ENCODE assay signal across 26 cellular contexts in genomic region chr6:44411141-44411540, GRCh38. TPM values are rescaled to one million over a fixed set of nuclear protein-coding genes. Genes with fewer than 3 reads are reported as not detected.
DNase-seq lines count a peak whose midpoint lies in the region; ATAC-seq and TF ChIP-seq lines count a peak whose summit lies in the region.
"Had no signal": no experiment of that assay in that cellular context is flagged by ENCODE, and none has a peak within 500 bp of the region (broad histone marks: within the 10 kb centered on the region; RNA-seq: fewer than 3 reads in every experiment).

No MANE protein-coding gene starts in this region.

- H2BK5ac ChIP-seq in trophoblast cell (ENCODE audit: low read depth, low read length, poor library complexity): peak overlapping the region; percentile 82

- no peak for DNase-seq in CD8-positive, alpha-beta memory T cell
- DNase-seq in T-helper 17 cell (no peak), fibroblast of mammary gland (ENCODE audit: low read depth) (peak; percentile 24), trophoblast cell (no peak), pons (ENCODE audit: low spot score) (no peak)
- no peak for DNase-seq in activated CD8-positive, alpha-beta memory T cell treated with anti-CD3 and anti-CD28 coated beads for 24 hours
- DNase-seq: activated CD4-positive, CD25-positive, alpha-beta regulatory T cell treated with anti-CD3 and anti-CD28 coated beads, Interleukin-2, amount 50 U/mL, for 72 hours; activated naive CD8-positive, alpha-beta T cell treated with anti-CD3 and anti-CD28 coated beads, Interleukin-2, amount 50 U/mL, for 24 hours; COR-L47; DMS79 treated with DMSO at 0.1 percent for 48 hours; Kasumi-1; left lung; mucosa of descending colon; NCI-H1048; NCI-H187 treated with DMSO at 0.1 percent for 48 hours; NCI-H226; NCI-H82; PC-3; SHP77; stimulated activated CD4-positive, alpha-beta T cell treated with anti-CD3 and anti-CD28 coated beads, Interleukin-2, amount 100 ng/mL, for 48 hours; tibial artery had no signal

- no peak overlapping the region for H2AFZ ChIP-seq in trophoblast cell (ENCODE audit: insufficient read depth, low read length, poor library complexity)

- H4K8ac ChIP-seq in trophoblast cell (ENCODE audit: low read depth, low read length): no peak overlapping the region

- H3K4me3 Mint-ChIP-seq in CD8-positive, alpha-beta memory T cell: peak overlapping the region in 1 of 7 donors; percentile 25
- H3K4me3 Mint-ChIP-seq in T-helper 17 cell: no peak overlapping the region
- H3K4me3 Mint-ChIP-seq: activated naive CD8-positive, alpha-beta T cell treated with anti-CD3 and anti-CD28 coated beads, Interleukin-2, amount 50 U/mL, for 24 hours; dendritic cell treated with granulocyte-macrophage colony-stimulating factor and Interleukin-4, amounts not matched to agents 40 ng/mL and 50 ng/mL, for 4 days; stimulated activated naive CD8-positive, alpha-beta T cell treated with anti-CD3 and anti-CD28 coated beads, Interleukin-15, Interleukin-2, amounts not matched to agents 100 ng/mL and 50 ng/mL, for 24 hours had no signal

- H3K4me1 ChIP-seq in CD8-positive, alpha-beta memory T cell (ENCODE audit: insufficient read depth, low read length): no peaks in the 10 kb centered on the region
- H3K4me1 ChIP-seq in trophoblast cell (ENCODE audit: control insufficient read depth in 1 of 2, insufficient read depth in 2 of 2, low read length in 2 of 2): peaks cover 4 to 8% of the 10 kb centered on the region in 2 experiments
- H3K4me1 ChIP-seq: left lung had no signal

- H3K27ac Mint-ChIP-seq in CD8-positive, alpha-beta memory T cell: peak overlapping the region in 7 of 8 donors; percentile 2 to 75 (median 20)
- H3K27ac Mint-ChIP-seq in T-helper 17 cell: peak overlapping the region; percentile 67
- H3K27ac Mint-ChIP-seq: activated naive CD8-positive, alpha-beta T cell treated with anti-CD3 and anti-CD28 coated beads, Interleukin-2, amount 50 U/mL, for 24 hours; activated T-helper 2 cell treated with anti-CD3 and anti-CD28 coated beads, Interferon-gamma antibody, Interleukin-2, Interleukin-4, amounts not matched to agents 10 μg/mL and 5 μg/mL and 100 μg/mL, durations not matched to agents 14 hours and 24 hours and 36 hours; dendritic cell treated with granulocyte-macrophage colony-stimulating factor and Interleukin-4, amounts not matched to agents 40 ng/mL and 50 ng/mL, for 4 days had no signal

- no peak overlapping the region for H4K91ac ChIP-seq in trophoblast cell (ENCODE audit: low read depth, low read length)

- H2BK120ac ChIP-seq in trophoblast cell (ENCODE audit: insufficient read depth, low read length, poor library complexity): peak overlapping the region; percentile 51

- no peaks in the 10 kb centered on the region for H3K27me3 ChIP-seq in CD8-positive, alpha-beta memory T cell (ENCODE audit: insufficient read depth, low read length, poor library complexity, severe bottlenecking)
- H3K27me3 ChIP-seq in trophoblast cell (ENCODE audit: insufficient read depth, low read length): no peaks in the 10 kb centered on the region
- H3K27me3 ChIP-seq: left lung, neutrophil, tibial artery had no signal

- POLR2A ChIA-PET in CD8-positive, alpha-beta memory T cell (lab: Charles Lee): no interaction called here

- H3K14ac ChIP-seq in trophoblast cell (ENCODE audit: low read length): no peak overlapping the region

- H3K4me1 Mint-ChIP-seq in CD8-positive, alpha-beta memory T cell: peaks cover 44 to 68% (median 60%) of the 10 kb centered on the region in 3 donors
- peaks cover 42% of the 10 kb centered on the region for H3K4me1 Mint-ChIP-seq in T-helper 17 cell

- TF ChIP-seq CTCF in fibroblast of mammary gland (conservative IDR thresholded peaks at IDR 0.05; ENCODE audit: control insufficient read depth, insufficient read depth, low read depth, low read length): no peak

- CTCF ChIA-PET in CD8-positive, alpha-beta memory T cell (lab: Charles Lee): no interaction called here

- no peaks in the 10 kb centered on the region for H3K79me1 ChIP-seq in trophoblast cell (ENCODE audit: low read length)

- no peak overlapping the region for H3K18ac ChIP-seq in trophoblast cell (ENCODE audit: low read length)

- H4K12ac ChIP-seq in trophoblast cell (ENCODE audit: low read depth, low read length): peak overlapping the region; percentile 84

- no peak overlapping the region for H3K9ac ChIP-seq in trophoblast cell (ENCODE audit: low read length)

- peaks cover 32 to 93% (median 51%) of the 10 kb centered on the region in 3 donors for H3K36me3 Mint-ChIP-seq in CD8-positive, alpha-beta memory T cell
- H3K36me3 Mint-ChIP-seq in T-helper 17 cell (ENCODE audit: low read depth): peaks cover 18% of the 10 kb centered on the region

- no peak overlapping the region for H3K4me2 ChIP-seq in trophoblast cell (ENCODE audit: low read length)

- no CpG with 5 or more reads among the region's 1 CpG for WGBS in trophoblast cell (ENCODE audit: extremely low coverage, insufficient coverage, insufficient read length)

- H2BK12ac ChIP-seq in trophoblast cell (ENCODE audit: low read length): no peak overlapping the region

- H3K9me3 Mint-ChIP-seq in CD8-positive, alpha-beta memory T cell: no peaks in the 10 kb centered on the region
- H3K9me3 Mint-ChIP-seq: dendritic cell treated with granulocyte-macrophage colony-stimulating factor and Interleukin-4, amounts not matched to agents 40 ng/mL and 50 ng/mL, for 4 days had no signal

- no peaks in the 10 kb centered on the region for H3K79me2 ChIP-seq in trophoblast cell (ENCODE audit: control insufficient read depth, insufficient read depth, low read length, poor library complexity)

- ATAC-seq in T-helper 17 cell: no peak
- no peak for ATAC-seq in GM21576 (IDR thresholded peaks at IDR 0.05; ENCODE audit: unreplicated experiment)
- ATAC-seq: activated naive CD8-positive, alpha-beta T cell treated with anti-CD3 and anti-CD28 coated beads, Interleukin-2, amount 50 U/mL, for 24 hours; left lung; mucosa of descending colon; PC-3 had no signal

- peaks cover 57% of the 10 kb centered on the region for H3K36me3 ChIP-seq in CD8-positive, alpha-beta memory T cell (ENCODE audit: insufficient read depth, low read length)
- H3K36me3 ChIP-seq in trophoblast cell (ENCODE audit: control insufficient read depth in 1 of 2, insufficient read depth in 2 of 2, low read length in 2 of 2): peaks cover 21 to 28% of the 10 kb centered on the region in 2 experiments

- H3K27ac ChIP-seq in CD8-positive, alpha-beta memory T cell (ENCODE audit: low read depth, low read length): no peak overlapping the region
- peak overlapping the region; percentile 7 for H3K27ac ChIP-seq in trophoblast cell (ENCODE audit: low read depth, low read length)
- H3K27ac ChIP-seq: left lung, neutrophil, tibial artery had no signal

- H3K23ac ChIP-seq in trophoblast cell (ENCODE audit: low read length): no peak overlapping the region

- H3K27me3 Mint-ChIP-seq in CD8-positive, alpha-beta memory T cell: no peaks in the 10 kb centered on the region
- no peaks in the 10 kb centered on the region for H3K27me3 Mint-ChIP-seq in T-helper 17 cell
- H3K27me3 Mint-ChIP-seq: activated naive CD8-positive, alpha-beta T cell treated with anti-CD3 and anti-CD28 coated beads, Interleukin-2, amount 50 U/mL, for 24 hours; dendritic cell treated with granulocyte-macrophage colony-stimulating factor and Interleukin-4, amounts not matched to agents 40 ng/mL and 50 ng/mL, for 4 days; stimulated activated naive CD8-positive, alpha-beta T cell treated with anti-CD3 and anti-CD28 coated beads, Interleukin-15, Interleukin-2, amounts not matched to agents 100 ng/mL and 50 ng/mL, for 24 hours had no signal

- no peak overlapping the region for H3K4me3 ChIP-seq in CD8-positive, alpha-beta memory T cell (ENCODE audit: low read length)
- H3K4me3 ChIP-seq in fibroblast of mammary gland (ENCODE audit: control insufficient read depth, low read depth, low read length): no peak overlapping the region
- no peak overlapping the region for H3K4me3 ChIP-seq in trophoblast cell (ENCODE audit: low read depth, low read length)
- H3K4me3 ChIP-seq: left lung, mucosa of descending colon, tibial artery had no signal

- no peak overlapping the region for H3K4ac ChIP-seq in trophoblast cell (ENCODE audit: low read depth, low read length)

- H3K9me3 ChIP-seq in CD8-positive, alpha-beta memory T cell (ENCODE audit: low read length): no peaks in the 10 kb centered on the region
- no peaks in the 10 kb centered on the region for H3K9me3 ChIP-seq in T-helper 17 cell (ENCODE audit: control insufficient read depth, low read length, poor library complexity, severe bottlenecking)
- H3K9me3 ChIP-seq in trophoblast cell (ENCODE audit: insufficient read depth, low read depth, low read length): no peaks in the 10 kb centered on the region
- H3K9me3 ChIP-seq: left lung, mucosa of descending colon, neutrophil, tibial artery had no signal

- no peak overlapping the region for H2AK5ac ChIP-seq in trophoblast cell (ENCODE audit: low read length)

RNA-seq across cellular contexts. Expression of gene CDC5L, which starts 23.6 kb away (rescaled TPM):
- total RNA-seq in CD8-positive, alpha-beta memory T cell: 10 to 100 TPM; 27.4 to 29.9 TPM
- polyA plus RNA-seq in CD8-positive, alpha-beta memory T cell: 14.9 TPM
- total RNA-seq in T-helper 17 cell: 10 to 100 TPM; 17.8 to 24.7 TPM
- 18.6 and 19.1 TPM in 2 replicates for polyA plus RNA-seq in trophoblast cell (2013)
